In genomic region chr3:126982125-126982521, GRCh38 we compare ENCODE assay signal across 8 cellular contexts. TPM values are rescaled to one million over a fixed set of nuclear protein-coding genes. Genes with fewer than 3 reads are reported as not detected.
DNase-seq lines count a peak whose midpoint lies in the region; ATAC-seq and TF ChIP-seq lines count a peak whose summit lies in the region.

No MANE protein-coding gene starts in this region.

- peak; percentile 50 for DNase-seq in activated CD4-positive, alpha-beta T cell treated with anti-CD3 and anti-CD28 coated beads, Interleukin-2, amount 50 U/mL, for 1 hour
- peak; percentile 73 for DNase-seq in fibroblast of mammary gland (ENCODE audit: low read depth)
- peak in 1 of 2 donors; percentile 53 for DNase-seq in psoas muscle
- DNase-seq in ACHN: no peak
- no peak for DNase-seq in NCI-H128 (lab: John Stamatoyannopoulos, UW; ENCODE audit: unreplicated experiment)

- intact Hi-C loops in psoas muscle (cut with DNase I): loop anchor here (1.0 to 10.0 kb wide), 6 partner anchors 195 to 565 kb away; no protein-coding TSS in a partner anchor

- peak; percentile 40 for ATAC-seq in GM19452 (IDR thresholded peaks at IDR 0.05; ENCODE audit: unreplicated experiment)
- peak; percentile 23 for ATAC-seq in HG03520 (IDR thresholded peaks at IDR 0.05; ENCODE audit: unreplicated experiment)
- ATAC-seq in psoas muscle: no peak

- peaks cover 11% of the 10 kb centered on the region for H3K4me1 ChIP-seq in psoas muscle

- peak overlapping the region; percentile 46 for H3K4me3 ChIP-seq in fibroblast of mammary gland (ENCODE audit: control insufficient read depth, low read depth, low read length)
- H3K4me3 ChIP-seq in psoas muscle: peak overlapping the region; percentile 64

- H3K9me3 ChIP-seq in psoas muscle: no peaks in the 10 kb centered on the region

- H3K36me3 ChIP-seq in psoas muscle (ENCODE audit: insufficient read depth in 1 of 2, low read depth in 1 of 2): no peaks in the 10 kb centered on the region

- 16 to 20% (median 16%) methylated on average over 13 of the region's 13 CpGs for WGBS in psoas muscle, 3 donors

- in situ Hi-C loops in ACHN (cut with HindIII; ENCODE audit: low pct_ligation_motif_present, low pct_unique_long_range_greater_than_20kb, low sequenced_read_pairs): no loop called here

- no peaks in the 10 kb centered on the region for H3K27me3 ChIP-seq in psoas muscle (ENCODE audit: insufficient read depth in 3 of 3, low read length in 2 of 3)

- TF ChIP-seq CTCF in C4-2B (conservative IDR thresholded peaks at IDR 0.05) (0 out of 2 replicates have a peak, but pooled peaks have one; percentile 67), fibroblast of mammary gland (conservative IDR thresholded peaks at IDR 0.05; ENCODE audit: control insufficient read depth, insufficient read depth, low read depth, low read length) (no peak), psoas muscle (IDR thresholded peaks at IDR 0.05) (no peak)

- H3K27ac ChIP-seq in C4-2B (peak overlapping the region; percentile 74; the same call in 1 of the 2 replicates), psoas muscle (peak overlapping the region; percentile 62)

RNA-seq across cellular contexts. Expression of gene PLXNA1, which starts 0.8 kb away (rescaled TPM):
- total RNA-seq in psoas muscle: 10 to 100 TPM; 14.7 to 20.1 (median 15.7) TPM
- polyA plus RNA-seq in psoas muscle: 10 to 100 TPM in 2 of 3 donors, 1 to 10 TPM in 1; 7.7 to 18.0 (median 11.4) TPM

Comparison
In these comparisons a context has a peak if more than half of its experiments do, and no peak if none do; other contexts are left out.
1. ATAC-seq: peak in GM19452 (single experiment) and HG03520 (single experiment); none in psoas muscle (0 of 4).
2. DNase-seq: peak in activated CD4-positive, alpha-beta T cell treated with anti-CD3 and anti-CD28 coated beads, Interleukin-2, amount 50 U/mL, for 1 hour (single experiment) and fibroblast of mammary gland (single experiment); none in ACHN (single experiment) and NCI-H128 (single experiment).